In the genomic region with DNA sequence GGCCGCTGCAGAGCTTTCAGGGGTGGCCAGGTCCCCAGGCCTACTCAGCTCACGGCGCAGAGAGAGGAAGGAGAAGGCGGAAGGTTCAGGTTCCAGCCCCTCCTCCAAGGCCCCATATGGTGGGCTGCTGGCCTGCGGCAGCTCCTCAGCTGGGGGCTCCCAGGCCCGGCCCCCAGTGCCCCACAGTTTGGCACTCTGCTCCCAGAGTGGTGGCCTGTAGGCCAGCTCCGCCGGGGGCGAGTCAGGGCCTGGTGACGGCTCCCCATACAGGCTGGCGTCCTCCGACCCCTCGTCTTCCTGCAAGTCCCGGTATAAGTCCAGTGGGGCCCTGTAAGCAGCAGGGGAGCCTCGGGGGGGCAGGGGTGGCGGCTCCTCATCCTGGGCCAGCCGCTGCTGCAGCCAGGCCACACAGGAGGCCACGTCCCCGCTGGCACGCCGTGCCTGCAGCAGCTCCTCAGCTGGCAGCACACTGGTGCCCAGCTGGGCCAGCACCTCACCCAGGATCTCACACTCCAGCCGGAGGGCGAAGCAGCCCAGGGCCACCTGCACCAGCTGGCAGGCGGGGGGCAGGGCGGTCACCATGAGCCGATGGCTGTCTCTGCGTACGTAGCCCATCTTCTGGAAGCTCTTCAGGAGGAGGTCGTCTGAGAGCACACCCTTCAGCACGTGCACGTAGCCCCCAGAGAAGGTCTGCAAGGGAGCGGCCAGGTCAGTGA, we compare ENCODE assay signal across 1 cellular context.
TF ChIP-seq lines count a peak whose summit lies in the region.

No MANE protein-coding gene starts in this region.

TF ChIP-seq in HepG2, 621 proteins besides CTCF, POLR2A, EP300 and RAD21:
- TF ChIP-seq, protein P1, sequence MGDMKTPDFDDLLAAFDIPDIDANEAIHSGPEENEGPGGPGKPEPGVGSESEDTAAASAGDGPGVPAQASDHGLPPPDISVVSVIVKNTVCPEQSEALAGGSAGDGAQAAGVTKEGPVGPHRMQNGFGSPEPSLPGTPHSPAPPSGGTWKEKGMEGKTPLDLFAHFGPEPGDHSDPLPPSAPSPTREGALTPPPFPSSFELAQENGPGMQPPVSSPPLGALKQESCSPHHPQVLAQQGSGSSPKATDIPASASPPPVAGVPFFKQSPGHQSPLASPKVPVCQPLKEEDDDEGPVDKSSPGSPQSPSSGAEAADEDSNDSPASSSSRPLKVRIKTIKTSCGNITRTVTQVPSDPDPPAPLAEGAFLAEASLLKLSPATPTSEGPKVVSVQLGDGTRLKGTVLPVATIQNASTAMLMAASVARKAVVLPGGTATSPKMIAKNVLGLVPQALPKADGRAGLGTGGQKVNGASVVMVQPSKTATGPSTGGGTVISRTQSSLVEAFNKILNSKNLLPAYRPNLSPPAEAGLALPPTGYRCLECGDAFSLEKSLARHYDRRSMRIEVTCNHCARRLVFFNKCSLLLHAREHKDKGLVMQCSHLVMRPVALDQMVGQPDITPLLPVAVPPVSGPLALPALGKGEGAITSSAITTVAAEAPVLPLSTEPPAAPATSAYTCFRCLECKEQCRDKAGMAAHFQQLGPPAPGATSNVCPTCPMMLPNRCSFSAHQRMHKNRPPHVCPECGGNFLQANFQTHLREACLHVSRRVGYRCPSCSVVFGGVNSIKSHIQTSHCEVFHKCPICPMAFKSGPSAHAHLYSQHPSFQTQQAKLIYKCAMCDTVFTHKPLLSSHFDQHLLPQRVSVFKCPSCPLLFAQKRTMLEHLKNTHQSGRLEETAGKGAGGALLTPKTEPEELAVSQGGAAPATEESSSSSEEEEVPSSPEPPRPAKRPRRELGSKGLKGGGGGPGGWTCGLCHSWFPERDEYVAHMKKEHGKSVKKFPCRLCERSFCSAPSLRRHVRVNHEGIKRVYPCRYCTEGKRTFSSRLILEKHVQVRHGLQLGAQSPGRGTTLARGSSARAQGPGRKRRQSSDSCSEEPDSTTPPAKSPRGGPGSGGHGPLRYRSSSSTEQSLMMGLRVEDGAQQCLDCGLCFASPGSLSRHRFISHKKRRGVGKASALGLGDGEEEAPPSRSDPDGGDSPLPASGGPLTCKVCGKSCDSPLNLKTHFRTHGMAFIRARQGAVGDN (CRISPR knock-in tag; IDR thresholded peaks at IDR 0.05), result 0 out of 2 replicates have a peak, but pooled peaks have one; percentile 13
- TF ChIP-seq AGO2 (optimal IDR thresholded peaks at IDR 0.05; ENCODE audit: low read depth, low read length), result peak; percentile 21
- TF ChIP-seq ZNF768 (CRISPR knock-in tag; IDR thresholded peaks at IDR 0.05), result peak; percentile 32; the same call in 1 of the 2 replicates
- TF ChIP-seq U2AF2 (IDR thresholded peaks at IDR 0.05; ENCODE audit: low read depth, low read length), result no peak
- no peak for TF ChIP-seq ZEB1 (IDR thresholded peaks at IDR 0.05; ENCODE audit: insufficient replicate concordance, low read depth)
- peak; percentile 43; the same call in 1 of the 2 replicates for TF ChIP-seq RBFOX2 (IDR thresholded peaks at IDR 0.05; ENCODE audit: low read depth, low read length)
